ENCODE assay signal across 8 cellular contexts in the genomic region with DNA sequence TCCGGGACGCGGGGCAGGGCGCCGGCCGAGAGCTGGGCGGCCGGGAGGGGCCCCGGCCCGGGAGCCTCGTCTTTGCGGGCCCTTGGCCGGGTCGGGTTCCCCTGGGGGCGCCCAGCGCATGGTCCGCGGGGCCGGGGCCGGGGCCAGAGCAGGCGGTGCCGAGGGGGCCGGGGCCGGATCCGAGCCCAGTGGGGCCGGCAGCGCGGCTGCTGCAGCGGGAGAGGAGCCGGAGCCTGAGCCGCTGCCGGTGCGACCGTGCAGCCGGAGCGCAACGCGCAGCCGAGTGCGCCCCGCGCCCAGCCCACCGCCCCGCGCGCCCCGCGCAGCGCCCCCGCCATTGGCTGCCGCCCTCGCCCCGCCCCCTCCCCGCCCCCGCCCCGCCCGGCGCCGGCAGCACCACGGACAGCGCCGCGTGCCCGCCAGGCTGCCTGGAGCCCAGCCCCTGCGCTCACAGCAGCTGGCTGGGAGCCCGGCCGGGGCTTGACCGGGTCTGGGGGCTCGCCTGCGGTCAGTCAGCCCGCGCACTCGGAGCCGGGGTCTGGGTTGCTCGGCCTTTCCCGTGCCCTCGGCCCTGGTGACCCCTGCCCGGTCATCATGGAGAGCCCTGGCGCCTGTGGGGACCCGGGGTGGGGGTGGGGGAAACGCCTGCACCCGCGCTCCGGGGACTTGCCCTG. TPM values are rescaled to one million over a fixed set of nuclear protein-coding genes. Genes with fewer than 3 reads are reported as not detected.
DNase-seq lines count a peak whose midpoint lies in the region; ATAC-seq lines count a peak whose summit lies in the region.

A gene (minus strand): TSS at position 287 of the 674 bp plus-strand sequence. CDS start 308 bp downstream, outside the sequence.

- WGBS in ectodermal cell, 2 experiments = 1% methylated on average over 84 of the region's 84 CpGs
- 1% methylated on average over 25 to 84 of the region's 84 CpGs for WGBS in aorta, 2 donors

- H3K27ac ChIP-seq in ectodermal cell (ENCODE audit: insufficient read depth, low read depth, low read length, poor library complexity, severe bottlenecking) = no peak within 1 kb of the TSS
- H3K27ac ChIP-seq in aorta (ENCODE audit: low read depth in 1 of 2, low read length in 2 of 2) = no peak within 1 kb of the TSS

- ATAC-seq in aorta (ENCODE audit: low FRiP score) (no peak), GM18511 (IDR thresholded peaks at IDR 0.05; ENCODE audit: unreplicated experiment) (no peak)

- intact Hi-C loops in aorta (cut with DNase I) = no loop called here

- peaks cover 95% of the 10 kb centered on the region for H3K27me3 ChIP-seq in ectodermal cell (ENCODE audit: control insufficient read depth, insufficient read depth, low read length, poor library complexity, severe bottlenecking)
- no peaks in the 10 kb centered on the region for H3K27me3 ChIP-seq in aorta (ENCODE audit: control insufficient read depth in 1 of 2, insufficient read depth in 2 of 2, low read length in 1 of 2)

- H3K4me3 ChIP-seq in ectodermal cell (ENCODE audit: insufficient read depth, low read depth, low read length) = peak within 1 kb of the TSS; percentile 32
- H3K4me3 ChIP-seq in aorta (ENCODE audit: low read length in 2 of 2) = peak within 1 kb of the TSS; percentile 3 to 4

- no peaks in the 10 kb centered on the region for H3K36me3 ChIP-seq in ectodermal cell (ENCODE audit: control insufficient read depth, insufficient read depth, low read length)
- no peaks in the 10 kb centered on the region for H3K36me3 ChIP-seq in aorta (ENCODE audit: control insufficient read depth in 1 of 2, insufficient read depth in 2 of 2, low read length in 1 of 2)

- DNase-seq in Daoy (ENCODE audit: low read depth) (peak; percentile 51), KG1 (lab: John Stamatoyannopoulos, UW) (peak; percentile 12), myocyte (ENCODE audit: low read depth) (peak; percentile 47), aorta (no peak), SW 1271 (lab: John Stamatoyannopoulos, UW) (no peak)
- DNase-seq in activated CD4-positive, alpha-beta T cell treated with anti-CD3 and anti-CD28 coated beads for 1 hour = peak; percentile 17

- H3K9me3 ChIP-seq in ectodermal cell (ENCODE audit: control insufficient read depth, low read length) = no peaks in the 10 kb centered on the region
- no peaks in the 10 kb centered on the region for H3K9me3 ChIP-seq in aorta (ENCODE audit: control insufficient read depth, low read length)

- H3K4me1 ChIP-seq in ectodermal cell (ENCODE audit: control insufficient read depth, insufficient read depth, low read length) = peaks cover 24% of the 10 kb centered on the region
- no peaks in the 10 kb centered on the region for H3K4me1 ChIP-seq in aorta (ENCODE audit: control insufficient read depth in 1 of 2, insufficient read depth in 2 of 2, low read length in 2 of 2)

RNA-seq across cellular contexts. Expression of the gene that starts here (rescaled TPM):
- not detected in 2 replicates for total RNA-seq in Daoy (2014; rRNA removed; shearing (Covaris generic))
- polyA plus RNA-seq in ectodermal cell (2013, experiment 1 of 4) = 3.1 TPM
- polyA plus RNA-seq in ectodermal cell (2013, experiment 2 of 4) = 3.9 TPM
- 2.7 TPM for polyA plus RNA-seq in ectodermal cell (2013, experiment 3 of 4)
- 2.6 TPM for polyA plus RNA-seq in ectodermal cell (2013, experiment 4 of 4)
- 0.08 TPM in 1 of 2 replicates, not detected in the other for total RNA-seq in myocyte
- not detected for polyA plus RNA-seq in myocyte (2012)
- not detected for total RNA-seq in aorta
- polyA plus RNA-seq in aorta = not detected

Comparison
In these comparisons a context has a peak if more than half of its experiments do, and no peak if none do; other contexts are left out.
1. Peak in DNase-seq in Daoy; RNA of the gene not detected or under 1 TPM.
2. Peak in DNase-seq in myocyte; RNA of the gene not detected or under 1 TPM.
3. DNase-seq: peak in KG1 (single experiment) and activated CD4-positive, alpha-beta T cell treated with anti-CD3 and anti-CD28 coated beads for 1 hour (single experiment); none in aorta (0 of 2) and SW 1271 (0 of 2).